In genomic region chr6:77368660-77369313, GRCh38 we compare ENCODE assay signal across 8 cellular contexts.
A peak's percentile ranks its signal among the peaks of the same experiment; 100 is the strongest.
DNase-seq lines count a peak whose midpoint lies in the region; ATAC-seq and TF ChIP-seq lines count a peak whose summit lies in the region.

No MANE protein-coding gene starts in this region.

- no peaks in the 10 kb centered on the region for H3K9me3 ChIP-seq in ascending aorta
- no peaks in the 10 kb centered on the region for H3K9me3 ChIP-seq in right cardiac atrium (ENCODE audit: control insufficient read depth, low read length)

- peaks cover 2% of the 10 kb centered on the region for H3K9me3 Mint-ChIP-seq in activated CD8-positive, alpha-beta memory T cell treated with anti-CD3 and anti-CD28 coated beads, Interleukin-2, amount 10 ng/mL, durations not matched to agents 7 days and 5 days (ENCODE audit: low read depth)
- H3K9me3 Mint-ChIP-seq in activated CD4-positive, alpha-beta memory T cell treated with anti-CD3 and anti-CD28 coated beads, Interleukin-2, amount 10 ng/mL, durations not matched to agents 7 days and 5 days: peaks cover 4% of the 10 kb centered on the region

- WGBS in right cardiac atrium: 43% methylated on average over 20 of the region's 20 CpGs

- H3K4me3 ChIP-seq in GM08714 (ENCODE audit: low read length): peak overlapping the region; percentile 10; the same call in 1 of the 2 replicates
- H3K4me3 ChIP-seq in ascending aorta: peak overlapping the region; percentile 18 to 63
- peak overlapping the region; percentile 44 for H3K4me3 ChIP-seq in right cardiac atrium (ENCODE audit: low read length)

- H3K36me3 Mint-ChIP-seq in activated CD8-positive, alpha-beta memory T cell treated with anti-CD3 and anti-CD28 coated beads, Interleukin-2, amount 10 ng/mL, durations not matched to agents 7 days and 5 days: no peaks in the 10 kb centered on the region
- no peaks in the 10 kb centered on the region for H3K36me3 Mint-ChIP-seq in activated CD4-positive, alpha-beta memory T cell treated with anti-CD3 and anti-CD28 coated beads, Interleukin-2, amount 10 ng/mL, durations not matched to agents 7 days and 5 days (ENCODE audit: low read depth)

- CTCF ChIA-PET in activated CD8-positive, alpha-beta memory T cell treated with anti-CD3 and anti-CD28 coated beads, Interleukin-2, amount 10 ng/mL, durations not matched to agents 7 days and 5 days (lab: Charles Lee): no interaction called here
- CTCF ChIA-PET in activated CD4-positive, alpha-beta memory T cell treated with anti-CD3 and anti-CD28 coated beads, Interleukin-2, amount 10 ng/mL, durations not matched to agents 7 days and 5 days (lab: Charles Lee): no interaction called here

- H3K27ac Mint-ChIP-seq in activated CD8-positive, alpha-beta memory T cell treated with anti-CD3 and anti-CD28 coated beads, Interleukin-2, amount 10 ng/mL, durations not matched to agents 7 days and 5 days: no peak overlapping the region
- H3K27ac Mint-ChIP-seq in activated CD4-positive, alpha-beta memory T cell treated with anti-CD3 and anti-CD28 coated beads, Interleukin-2, amount 10 ng/mL, durations not matched to agents 7 days and 5 days: no peak overlapping the region

- H3K27ac ChIP-seq in ascending aorta (peak overlapping the region in 1 of 2 donors; percentile 55), right cardiac atrium (ENCODE audit: low read length) (peak overlapping the region; percentile 20)

- H3K4me3 Mint-ChIP-seq in activated CD8-positive, alpha-beta memory T cell treated with anti-CD3 and anti-CD28 coated beads, Interleukin-2, amount 10 ng/mL, durations not matched to agents 7 days and 5 days: no peak overlapping the region
- no peak overlapping the region for H3K4me3 Mint-ChIP-seq in activated CD4-positive, alpha-beta memory T cell treated with anti-CD3 and anti-CD28 coated beads, Interleukin-2, amount 10 ng/mL, durations not matched to agents 7 days and 5 days

- POLR2A ChIA-PET in activated CD4-positive, alpha-beta memory T cell treated with anti-CD3 and anti-CD28 coated beads, Interleukin-2, amount 10 ng/mL, durations not matched to agents 7 days and 5 days (lab: Charles Lee): no interaction called here

- no peak for TF ChIP-seq CTCF in ascending aorta (IDR thresholded peaks at IDR 0.05)

- no peaks in the 10 kb centered on the region for H3K36me3 ChIP-seq in ascending aorta

- H3K4me1 Mint-ChIP-seq in activated CD8-positive, alpha-beta memory T cell treated with anti-CD3 and anti-CD28 coated beads, Interleukin-2, amount 10 ng/mL, durations not matched to agents 7 days and 5 days: no peaks in the 10 kb centered on the region
- no peaks in the 10 kb centered on the region for H3K4me1 Mint-ChIP-seq in activated CD4-positive, alpha-beta memory T cell treated with anti-CD3 and anti-CD28 coated beads, Interleukin-2, amount 10 ng/mL, durations not matched to agents 7 days and 5 days

- H3K4me1 ChIP-seq in ascending aorta (no peaks in the 10 kb centered on the region), right cardiac atrium (ENCODE audit: control insufficient read depth, insufficient read depth, low read length) (no peaks in the 10 kb centered on the region)

- intact Hi-C loops in ascending aorta (cut with DNase I): loop anchor here (5.0 kb wide), 1 partner anchor 89 kb away; no protein-coding TSS in a partner anchor
- intact Hi-C loops in right cardiac atrium (cut with DNase I): no loop called here
- intact Hi-C loops in posterior vena cava (cut with DNase I): no loop called here

- ATAC-seq in right cardiac atrium: peak; percentile 88
- no peak for ATAC-seq in activated CD8-positive, alpha-beta memory T cell treated with anti-CD3 and anti-CD28 coated beads, Interleukin-2, amount 10 ng/mL, durations not matched to agents 7 days and 5 days

- no peaks in the 10 kb centered on the region for H3K27me3 ChIP-seq in ascending aorta
- no peaks in the 10 kb centered on the region for H3K27me3 ChIP-seq in right cardiac atrium (ENCODE audit: control insufficient read depth, insufficient read depth)

- DNase-seq in ascending aorta (ENCODE audit: low spot score in 2 of 2) (peak in 1 of 2 donors; percentile 9), right cardiac atrium (peak; percentile 25 to 83 (median 63)), posterior vena cava (ENCODE audit: low spot score) (peak; percentile 79), SKM-1 (lab: John Stamatoyannopoulos, UW; ENCODE audit: unreplicated experiment) (no peak), NCI-H2107 (lab: John Stamatoyannopoulos, UW) (no peak)
- DNase-seq in activated CD8-positive, alpha-beta memory T cell treated with anti-CD3 and anti-CD28 coated beads, Interleukin-2, amount 10 ng/mL, durations not matched to agents 7 days and 5 days: no peak
- no peak for DNase-seq in activated CD4-positive, alpha-beta memory T cell treated with anti-CD3 and anti-CD28 coated beads, Interleukin-2, amount 10 ng/mL, durations not matched to agents 7 days and 5 days

- H3K27me3 Mint-ChIP-seq in activated CD8-positive, alpha-beta memory T cell treated with anti-CD3 and anti-CD28 coated beads, Interleukin-2, amount 10 ng/mL, durations not matched to agents 7 days and 5 days: no peaks in the 10 kb centered on the region
- no peaks in the 10 kb centered on the region for H3K27me3 Mint-ChIP-seq in activated CD4-positive, alpha-beta memory T cell treated with anti-CD3 and anti-CD28 coated beads, Interleukin-2, amount 10 ng/mL, durations not matched to agents 7 days and 5 days

Comparison
In these comparisons a context has a peak if more than half of its experiments do, and no peak if none do; other contexts are left out.
1. DNase-seq: peak in right cardiac atrium (3 of 3) and posterior vena cava (single experiment); none in SKM-1 (single experiment), activated CD8-positive, alpha-beta memory T cell treated with anti-CD3 and anti-CD28 coated beads, Interleukin-2, amount 10 ng/mL, durations not matched to agents 7 days and 5 days (single experiment), NCI-H2107 (single experiment) and activated CD4-positive, alpha-beta memory T cell treated with anti-CD3 and anti-CD28 coated beads, Interleukin-2, amount 10 ng/mL, durations not matched to agents 7 days and 5 days (single experiment).
2. Peak in every context shown above with its lines, with median percentiles within 50 percentile points of each other: H3K4me3 ChIP-seq.